In the genomic region with DNA sequence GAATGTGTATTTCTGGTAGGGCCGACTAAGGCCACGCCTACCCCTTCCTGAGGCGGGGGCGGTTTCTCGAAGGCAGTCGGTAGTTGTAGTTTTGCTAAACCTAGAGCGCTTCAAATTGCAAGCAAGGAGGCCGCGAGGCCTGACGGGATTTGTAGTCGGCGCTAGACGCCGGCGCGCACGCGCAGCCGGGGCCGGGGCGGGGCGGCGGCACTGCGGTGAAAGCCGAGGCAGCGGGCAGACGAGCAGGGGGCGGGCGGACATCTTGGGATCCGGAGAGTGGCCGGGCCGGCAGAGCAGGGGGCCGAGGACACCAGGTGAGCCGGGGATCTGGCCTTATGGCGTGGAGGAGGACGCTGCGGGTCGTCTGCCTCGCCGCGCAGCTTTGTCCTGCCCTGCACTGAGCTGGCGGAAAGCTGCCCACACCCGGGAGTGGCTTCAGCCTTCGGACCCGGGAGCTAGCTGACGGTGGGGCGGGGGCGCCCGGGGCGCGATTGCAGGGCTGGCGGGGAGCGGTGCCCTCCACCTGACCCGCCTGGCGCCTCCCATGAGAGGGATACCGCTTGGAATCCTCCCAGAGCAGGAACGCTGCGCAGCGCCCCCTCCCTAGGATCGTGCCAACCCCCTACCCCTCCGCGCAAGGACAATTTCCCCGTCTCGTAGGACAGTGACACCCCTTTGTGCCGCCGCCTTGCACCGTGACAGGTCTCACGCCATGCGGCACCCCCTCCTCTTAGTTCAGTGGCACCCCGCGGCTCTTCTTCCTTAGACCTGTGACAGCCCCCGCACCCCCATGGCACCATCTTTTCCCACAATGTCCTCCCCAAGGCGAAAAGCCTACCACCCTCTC, we compare ENCODE assay signal across 8 cellular contexts. TPM values are rescaled to one million over a fixed set of nuclear protein-coding genes. Genes with fewer than 3 reads are reported as not detected.
DNase-seq lines count a peak whose midpoint lies in the region; ATAC-seq and TF ChIP-seq lines count a peak whose summit lies in the region.

A gene (plus strand): TSS at position 210 of the 847 bp plus-strand sequence. CDS start 2,139 bp downstream, outside the sequence.

- H3K27ac Mint-ChIP-seq in activated CD4-positive, alpha-beta T cell treated with anti-CD3 and anti-CD28 coated beads, Interleukin-2, amount 10 ng/mL, durations not matched to agents 24 days and 14 days: peak within 1 kb of the TSS; percentile 81

- no peaks in the 10 kb centered on the region for H3K27me3 ChIP-seq in BJ (ENCODE audit: control insufficient read depth, insufficient read depth, low read length)

- intact Hi-C loops in activated CD4-positive, alpha-beta T cell treated with anti-CD3 and anti-CD28 coated beads, Interleukin-2, amount 10 ng/mL, durations not matched to agents 24 days and 14 days (cut with micrococcal nuclease): loop anchor here (1.0 to 2.0 kb wide), 7 partner anchors 11 to 158 kb away; a partner anchor contains a TSS
- intact Hi-C loops in left colon (cut with DNase I, micrococcal nuclease): no loop called here

- CTCF ChIA-PET in BJ (lab: Yijun Ruan, JAX): interaction anchor here (0.6 to 1.8 kb wide), 3 partner anchors 11 to 75 kb away, joined by 3 to 5 read pairs (median 4); a partner anchor contains a TSS

- peak within 1 kb of the TSS; percentile 90 to 97 for H3K27ac ChIP-seq in coronary artery

- H3K4me1 Mint-ChIP-seq in activated CD4-positive, alpha-beta T cell treated with anti-CD3 and anti-CD28 coated beads, Interleukin-2, amount 10 ng/mL, durations not matched to agents 24 days and 14 days: peaks cover 26% of the 10 kb centered on the region

- peak within 1 kb of the TSS; percentile 92 for H3K4me3 ChIP-seq in BJ (ENCODE audit: low read depth, low read length)
- H3K4me3 ChIP-seq in coronary artery: peak within 1 kb of the TSS; percentile 91

- no peaks in the 10 kb centered on the region for H3K27me3 Mint-ChIP-seq in activated CD4-positive, alpha-beta T cell treated with anti-CD3 and anti-CD28 coated beads, Interleukin-2, amount 10 ng/mL, durations not matched to agents 24 days and 14 days

- DNase-seq in BJ (ENCODE audit: low read depth) (peak; percentile 99), NCI-H526 treated with DMSO at 0.1 percent for 48 hours (lab: John Stamatoyannopoulos, UW) (peak; percentile 98), coronary artery (ENCODE audit: low spot score) (peak; percentile 100), left colon (peak; percentile 97 to 99)
- DNase-seq in activated CD4-positive, alpha-beta T cell treated with anti-CD3 and anti-CD28 coated beads, Interleukin-2, amount 10 ng/mL, durations not matched to agents 24 days and 14 days: peak; percentile 100
- DNase-seq in stimulated activated CD4-positive, alpha-beta T cell treated with anti-CD3 and anti-CD28 coated beads, Interleukin-1b, Interleukin-23, amount 100 ng/mL, for 48 hours: peak; percentile 98

- peak within 1 kb of the TSS; percentile 91 for H3K4me3 Mint-ChIP-seq in activated CD4-positive, alpha-beta T cell treated with anti-CD3 and anti-CD28 coated beads, Interleukin-2, amount 10 ng/mL, durations not matched to agents 24 days and 14 days

- TF ChIP-seq CTCF in BJ (IDR thresholded peaks at IDR 0.05; ENCODE audit: insufficient read depth, low read depth, low read length) (0 out of 2 replicates have a peak, but pooled peaks have one; percentile 3), coronary artery (IDR thresholded peaks at IDR 0.05) (no peak)

- H3K9me3 Mint-ChIP-seq in activated CD4-positive, alpha-beta T cell treated with anti-CD3 and anti-CD28 coated beads, Interleukin-2, amount 10 ng/mL, durations not matched to agents 24 days and 14 days: no peaks in the 10 kb centered on the region

- H3K36me3 ChIP-seq in BJ (ENCODE audit: control insufficient read depth, insufficient read depth, low read length): peaks cover 31% of the 10 kb centered on the region

- POLR2A ChIA-PET in BJ (lab: Charles Lee): interaction anchor here (0.6 kb wide), 1 partner anchor 8 kb away, joined by 13 read pairs; no protein-coding TSS in a partner anchor

- peaks cover 52% of the 10 kb centered on the region for H3K36me3 Mint-ChIP-seq in activated CD4-positive, alpha-beta T cell treated with anti-CD3 and anti-CD28 coated beads, Interleukin-2, amount 10 ng/mL, durations not matched to agents 24 days and 14 days (ENCODE audit: low read depth)

- ATAC-seq in GM19324 (IDR thresholded peaks at IDR 0.05; ENCODE audit: low FRiP score, unreplicated experiment) (peak; percentile 95), HG03469 (IDR thresholded peaks at IDR 0.05; ENCODE audit: unreplicated experiment) (peak; percentile 83), left colon (peak; percentile 92)

RNA-seq across cellular contexts. Expression of the gene that starts here (rescaled TPM):
- 1,059 and 1,761 TPM in 2 replicates for polyA plus RNA-seq in BJ (2011; rRNA removed)
- polyA minus RNA-seq in BJ (2011; rRNA and poly(A)+ RNA removed): 473 and 533 TPM in 2 replicates
- total RNA-seq in activated CD4-positive, alpha-beta T cell treated with anti-CD3 and anti-CD28 coated beads, Interleukin-2, amount 10 ng/mL, durations not matched to agents 24 days and 14 days: 241 and 242 TPM in 2 replicates
- 100 to 1,000 TPM; 211 to 219 TPM for total RNA-seq in left colon

Comparison
In these comparisons a context has a peak if more than half of its experiments do, and no peak if none do; other contexts are left out.
1. Peak in every context shown above with its lines: DNase-seq, ATAC-seq, H3K4me3 ChIP-seq and H3K27ac ChIP-seq.